ENCODE assay signal across 23 cellular contexts in genomic region chr5:66224273-66224672, GRCh38.
"Had no signal": no experiment of that assay in that cellular context is flagged by ENCODE, and none has a peak within 500 bp of the region (broad histone marks: within the 10 kb centered on the region; RNA-seq: fewer than 3 reads in every experiment).

No MANE protein-coding gene starts in this region.

- H3K4me2 ChIP-seq: neural progenitor cell had no signal

- H3K4me1 ChIP-seq: adrenal gland, ascending aorta, colonic mucosa, left lung, lower lobe of right lung, neural progenitor cell, parathyroid adenoma, right atrium auricular region, tibial nerve had no signal

- H3K79me2 ChIP-seq: parathyroid adenoma had no signal

- H3K4me3 ChIP-seq: adrenal gland, ascending aorta, cardiac muscle cell, colonic mucosa, esophagus squamous epithelium, left lung, lower lobe of right lung, neural progenitor cell, right atrium auricular region, tibial nerve had no signal

- H3K9ac ChIP-seq: neural progenitor cell, parathyroid adenoma had no signal

- H3K9me3 ChIP-seq: adrenal gland, ascending aorta, colonic mucosa, esophagus squamous epithelium, left lung, lower lobe of right lung, right atrium auricular region had no signal

- H3K27me3 ChIP-seq: adrenal gland, ascending aorta, cardiac muscle cell, colonic mucosa, esophagus squamous epithelium, left lung, neural progenitor cell, right atrium auricular region, tibial nerve had no signal

- H2AFZ ChIP-seq: neural progenitor cell, parathyroid adenoma had no signal

- H3K27ac ChIP-seq: adrenal gland, ascending aorta, cardiac muscle cell, colonic mucosa, left lung, lower lobe of right lung, neural progenitor cell, parathyroid adenoma, right atrium auricular region, tibial nerve, WERI-Rb-1 had no signal

- DNase-seq: activated CD4-positive, alpha-beta T cell treated with anti-CD3 and anti-CD28 coated beads for 48 hours; activated CD8-positive, alpha-beta memory T cell treated with anti-CD3 and anti-CD28 coated beads, Interleukin-2, amount 50 U/mL, for 4 hours; activated effector memory CD4-positive, alpha-beta T cell treated with anti-CD3 and anti-CD28 coated beads, Interleukin-2, amount 50 U/mL, for 16 hours; activated naive CD8-positive, alpha-beta T cell treated with anti-CD3 and anti-CD28 coated beads for 36 hours; activated T-cell treated with anti-CD3 and anti-CD28 coated beads, Interleukin-2, amount 50 U/mL, for 1 hour; cerebellar nuclear complex; effector memory CD8-positive, alpha-beta T cell; esophagus squamous epithelium; left lung; lower lobe of right lung; natural killer cell; occipital lobe; stimulated activated naive CD4-positive, alpha-beta T cell; T1000 had no signal

- H3K36me3 ChIP-seq: adrenal gland, ascending aorta, cardiac muscle cell, colonic mucosa, esophagus squamous epithelium, left lung, lower lobe of right lung, neural progenitor cell, right atrium auricular region, tibial nerve, WERI-Rb-1 had no signal
